ENCODE assay signal across 14 cellular contexts in genomic region chr22:37471721-37472417, GRCh38. TPM values are rescaled to one million over a fixed set of nuclear protein-coding genes. Genes with fewer than 3 reads are reported as not detected.
DNase-seq lines count a peak whose midpoint lies in the region; ATAC-seq, FAIRE-seq and TF ChIP-seq lines count a peak whose summit lies in the region.
"Had no signal": no experiment of that assay in that cellular context is flagged by ENCODE, and none has a peak within 500 bp of the region (broad histone marks: within the 10 kb centered on the region; RNA-seq: fewer than 3 reads in every experiment).

No MANE protein-coding gene starts in this region.

- DNase-seq in activated CD4-positive, alpha-beta memory T cell treated with anti-CD3 and anti-CD28 coated beads for 36 hours = no peak
- DNase-seq in activated CD4-positive, alpha-beta memory T cell treated with anti-CD3 and anti-CD28 coated beads, Interleukin-2, amount 10 ng/mL, durations not matched to agents 7 days and 5 days = no peak
- no peak for DNase-seq in stimulated activated naive CD8-positive, alpha-beta T cell treated with anti-CD3 and anti-CD28 coated beads, Interleukin-15, amount 100 ng/mL, for 72 hours
- no peak for DNase-seq in stimulated activated naive CD8-positive, alpha-beta T cell treated with anti-CD3 and anti-CD28 coated beads, Interleukin-15, Interleukin-2, amounts not matched to agents 100 U/mL and 50 U/mL, for 24 hours
- no peak for DNase-seq in activated T-helper 1 cell treated with anti-CD3 and anti-CD28 coated beads, Interleukin-12 subunit alpha, Interleukin-12 subunit beta, Interleukin-2, Interleukin-4 antibody, amounts not matched to agents 30 ng/mL and 10 ng/mL and 1 ng/mL, durations not matched to agents 14 hours and 24 hours and 36 hours (ENCODE audit: low spot score)
- no peak for DNase-seq in kidney glomerular epithelial cell (lab: John Stamatoyannopoulos, UW)
- no peak for DNase-seq in GM12891 (ENCODE audit: insufficient read length, low spot score)
- DNase-seq: C1 segment of cervical spinal cord, DMS 273 treated with DMSO at 0.1 percent for 48 hours, NCI-H187, NCI-H510A, NCI-H774 had no signal

- H3K27ac Mint-ChIP-seq in activated CD4-positive, alpha-beta memory T cell treated with anti-CD3 and anti-CD28 coated beads for 36 hours = peak overlapping the region; percentile 49
- H3K27ac Mint-ChIP-seq in activated CD4-positive, alpha-beta memory T cell treated with anti-CD3 and anti-CD28 coated beads, Interleukin-2, amount 10 ng/mL, durations not matched to agents 7 days and 5 days = no peak overlapping the region
- peak overlapping the region; percentile 72 to 78 for H3K27ac Mint-ChIP-seq in stimulated activated naive CD8-positive, alpha-beta T cell treated with anti-CD3 and anti-CD28 coated beads, Interleukin-15, amount 100 ng/mL, for 72 hours
- H3K27ac Mint-ChIP-seq in activated T-helper 1 cell treated with anti-CD3 and anti-CD28 coated beads, Interleukin-12 subunit alpha, Interleukin-12 subunit beta, Interleukin-2, Interleukin-4 antibody, amounts not matched to agents 30 ng/mL and 10 ng/mL and 1 ng/mL, durations not matched to agents 14 hours and 24 hours and 36 hours = peak overlapping the region; percentile 40

- H3K9me3 Mint-ChIP-seq in activated CD4-positive, alpha-beta memory T cell treated with anti-CD3 and anti-CD28 coated beads for 36 hours = no peaks in the 10 kb centered on the region
- no peaks in the 10 kb centered on the region for H3K9me3 Mint-ChIP-seq in activated CD4-positive, alpha-beta memory T cell treated with anti-CD3 and anti-CD28 coated beads, Interleukin-2, amount 10 ng/mL, durations not matched to agents 7 days and 5 days
- H3K9me3 Mint-ChIP-seq in stimulated activated naive CD8-positive, alpha-beta T cell treated with anti-CD3 and anti-CD28 coated beads, Interleukin-15, amount 100 ng/mL, for 72 hours = no peaks in the 10 kb centered on the region
- no peaks in the 10 kb centered on the region for H3K9me3 Mint-ChIP-seq in activated T-helper 1 cell treated with anti-CD3 and anti-CD28 coated beads, Interleukin-12 subunit alpha, Interleukin-12 subunit beta, Interleukin-2, Interleukin-4 antibody, amounts not matched to agents 30 ng/mL and 10 ng/mL and 1 ng/mL, durations not matched to agents 14 hours and 24 hours and 36 hours

- TF ChIP-seq POLR2A in GM12891 (IDR thresholded peaks at IDR 0.05; ENCODE audit: low read depth, low read length) = no peak

- no peak for FAIRE-seq in GM12891 (lab: Jason Lieb, UNC)
- FAIRE-seq: A204.1, H54 had no signal

- no peaks in the 10 kb centered on the region for H3K27me3 Mint-ChIP-seq in activated CD4-positive, alpha-beta memory T cell treated with anti-CD3 and anti-CD28 coated beads for 36 hours
- no peaks in the 10 kb centered on the region for H3K27me3 Mint-ChIP-seq in activated CD4-positive, alpha-beta memory T cell treated with anti-CD3 and anti-CD28 coated beads, Interleukin-2, amount 10 ng/mL, durations not matched to agents 7 days and 5 days
- no peaks in the 10 kb centered on the region for H3K27me3 Mint-ChIP-seq in stimulated activated naive CD8-positive, alpha-beta T cell treated with anti-CD3 and anti-CD28 coated beads, Interleukin-15, amount 100 ng/mL, for 72 hours
- no peaks in the 10 kb centered on the region for H3K27me3 Mint-ChIP-seq in activated T-helper 1 cell treated with anti-CD3 and anti-CD28 coated beads, Interleukin-12 subunit alpha, Interleukin-12 subunit beta, Interleukin-2, Interleukin-4 antibody, amounts not matched to agents 30 ng/mL and 10 ng/mL and 1 ng/mL, durations not matched to agents 14 hours and 24 hours and 36 hours (ENCODE audit: insufficient read depth)

- H3K4me3 Mint-ChIP-seq in activated CD4-positive, alpha-beta memory T cell treated with anti-CD3 and anti-CD28 coated beads for 36 hours = no peak overlapping the region
- no peak overlapping the region for H3K4me3 Mint-ChIP-seq in activated CD4-positive, alpha-beta memory T cell treated with anti-CD3 and anti-CD28 coated beads, Interleukin-2, amount 10 ng/mL, durations not matched to agents 7 days and 5 days
- H3K4me3 Mint-ChIP-seq in stimulated activated naive CD8-positive, alpha-beta T cell treated with anti-CD3 and anti-CD28 coated beads, Interleukin-15, amount 100 ng/mL, for 72 hours = no peak overlapping the region
- no peak overlapping the region for H3K4me3 Mint-ChIP-seq in activated T-helper 1 cell treated with anti-CD3 and anti-CD28 coated beads, Interleukin-12 subunit alpha, Interleukin-12 subunit beta, Interleukin-2, Interleukin-4 antibody, amounts not matched to agents 30 ng/mL and 10 ng/mL and 1 ng/mL, durations not matched to agents 14 hours and 24 hours and 36 hours

- intact Hi-C loops in activated CD4-positive, alpha-beta memory T cell treated with anti-CD3 and anti-CD28 coated beads for 36 hours (cut with micrococcal nuclease) = loop anchor here (2.0 kb wide), 1 partner anchor 27 kb away; no protein-coding TSS in a partner anchor
- intact Hi-C loops in activated T-helper 1 cell treated with anti-CD3 and anti-CD28 coated beads, Interleukin-12 subunit alpha, Interleukin-12 subunit beta, Interleukin-2, Interleukin-4 antibody, amounts not matched to agents 30 ng/mL and 10 ng/mL and 1 ng/mL, durations not matched to agents 14 hours and 24 hours and 36 hours (cut with micrococcal nuclease) = no loop called here

- no peak for ATAC-seq in stimulated activated naive CD8-positive, alpha-beta T cell treated with anti-CD3 and anti-CD28 coated beads, Interleukin-15, amount 100 ng/mL, for 72 hours
- ATAC-seq in stimulated activated naive CD8-positive, alpha-beta T cell treated with anti-CD3 and anti-CD28 coated beads, Interleukin-15, Interleukin-2, amounts not matched to agents 100 U/mL and 50 U/mL, for 24 hours = no peak

- POLR2A ChIA-PET in activated CD4-positive, alpha-beta memory T cell treated with anti-CD3 and anti-CD28 coated beads for 36 hours (lab: Charles Lee) = interaction anchor here (0.6 to 1.1 kb wide), 3 partner anchors 10 to 158 kb away, joined by 3 read pairs; no protein-coding TSS in a partner anchor
- POLR2A ChIA-PET in activated CD4-positive, alpha-beta memory T cell treated with anti-CD3 and anti-CD28 coated beads, Interleukin-2, amount 10 ng/mL, durations not matched to agents 7 days and 5 days (lab: Charles Lee) = interaction anchor here (1.0 to 3.1 kb wide), 2 partner anchors 13 to 95 kb away, joined by 7 to 31 read pairs; partner anchors contain the start of gene MFNG

- peaks cover 31% of the 10 kb centered on the region for H3K36me3 Mint-ChIP-seq in activated CD4-positive, alpha-beta memory T cell treated with anti-CD3 and anti-CD28 coated beads for 36 hours
- H3K36me3 Mint-ChIP-seq in activated CD4-positive, alpha-beta memory T cell treated with anti-CD3 and anti-CD28 coated beads, Interleukin-2, amount 10 ng/mL, durations not matched to agents 7 days and 5 days (ENCODE audit: low read depth) = peaks cover 57% of the 10 kb centered on the region
- H3K36me3 Mint-ChIP-seq in activated T-helper 1 cell treated with anti-CD3 and anti-CD28 coated beads, Interleukin-12 subunit alpha, Interleukin-12 subunit beta, Interleukin-2, Interleukin-4 antibody, amounts not matched to agents 30 ng/mL and 10 ng/mL and 1 ng/mL, durations not matched to agents 14 hours and 24 hours and 36 hours (ENCODE audit: low read depth) = peaks cover 35% of the 10 kb centered on the region

- CTCF ChIA-PET in activated CD4-positive, alpha-beta memory T cell treated with anti-CD3 and anti-CD28 coated beads for 36 hours (lab: Charles Lee) = interaction anchor here (0.7 to 3.0 kb wide), 18 partner anchors 8 to 181 kb away, joined by 3 to 45 read pairs (median 5); partner anchors contain the start of gene MFNG
- CTCF ChIA-PET in activated CD4-positive, alpha-beta memory T cell treated with anti-CD3 and anti-CD28 coated beads, Interleukin-2, amount 10 ng/mL, durations not matched to agents 7 days and 5 days (lab: Charles Lee) = interaction anchor here (0.6 to 3.5 kb wide), 16 partner anchors 13 to 187 kb away, joined by 3 to 27 read pairs (median 4); partner anchors contain the start of gene MFNG

- H3K4me1 Mint-ChIP-seq in activated CD4-positive, alpha-beta memory T cell treated with anti-CD3 and anti-CD28 coated beads for 36 hours (ENCODE audit: low read depth) = no peaks in the 10 kb centered on the region
- peaks cover 9% of the 10 kb centered on the region for H3K4me1 Mint-ChIP-seq in activated CD4-positive, alpha-beta memory T cell treated with anti-CD3 and anti-CD28 coated beads, Interleukin-2, amount 10 ng/mL, durations not matched to agents 7 days and 5 days
- H3K4me1 Mint-ChIP-seq in stimulated activated naive CD8-positive, alpha-beta T cell treated with anti-CD3 and anti-CD28 coated beads, Interleukin-15, amount 100 ng/mL, for 72 hours = peaks cover 10% of the 10 kb centered on the region
- H3K4me1 Mint-ChIP-seq in activated T-helper 1 cell treated with anti-CD3 and anti-CD28 coated beads, Interleukin-12 subunit alpha, Interleukin-12 subunit beta, Interleukin-2, Interleukin-4 antibody, amounts not matched to agents 30 ng/mL and 10 ng/mL and 1 ng/mL, durations not matched to agents 14 hours and 24 hours and 36 hours (ENCODE audit: low read depth) = peaks cover 5% of the 10 kb centered on the region

RNA-seq across cellular contexts. Expression of gene MFNG, which starts 14.3 kb away (rescaled TPM):
- total RNA-seq in activated CD4-positive, alpha-beta memory T cell treated with anti-CD3 and anti-CD28 coated beads for 36 hours = 100 to 1,000 TPM; 101 to 106 TPM
- total RNA-seq in activated CD4-positive, alpha-beta memory T cell treated with anti-CD3 and anti-CD28 coated beads, Interleukin-2, amount 10 ng/mL, durations not matched to agents 7 days and 5 days = 100 to 1,000 TPM; 200 to 203 TPM
- total RNA-seq in activated T-helper 1 cell treated with anti-CD3 and anti-CD28 coated beads, Interleukin-12 subunit alpha, Interleukin-12 subunit beta, Interleukin-2, Interleukin-4 antibody, amounts not matched to agents 30 ng/mL and 10 ng/mL and 1 ng/mL, durations not matched to agents 14 hours and 24 hours and 36 hours = 213 and 214 TPM in 2 replicates
- 43.4 TPM for polyA plus RNA-seq in GM12891 (2012; ENCODE audit: low read depth, missing spikeins)

RNA-seq across cellular contexts. Expression of gene ELFN2, which starts 44.6 kb away (rescaled TPM):
- under 1 TPM; 0.39 to 0.57 TPM for total RNA-seq in activated CD4-positive, alpha-beta memory T cell treated with anti-CD3 and anti-CD28 coated beads for 36 hours
- total RNA-seq in activated CD4-positive, alpha-beta memory T cell treated with anti-CD3 and anti-CD28 coated beads, Interleukin-2, amount 10 ng/mL, durations not matched to agents 7 days and 5 days = under 1 TPM; 0.28 to 0.38 TPM
- 0.05 and 0.08 TPM in 2 replicates for total RNA-seq in activated T-helper 1 cell treated with anti-CD3 and anti-CD28 coated beads, Interleukin-12 subunit alpha, Interleukin-12 subunit beta, Interleukin-2, Interleukin-4 antibody, amounts not matched to agents 30 ng/mL and 10 ng/mL and 1 ng/mL, durations not matched to agents 14 hours and 24 hours and 36 hours
- 0.01 TPM for polyA plus RNA-seq in GM12891 (2012; ENCODE audit: low read depth, missing spikeins)

RNA-seq across cellular contexts. Expression of gene CARD10, which starts 47.3 kb away (rescaled TPM):
- under 1 TPM in 1 of 2 experiments, not detected in 1; 0.12 TPM for total RNA-seq in activated CD4-positive, alpha-beta memory T cell treated with anti-CD3 and anti-CD28 coated beads for 36 hours
- under 1 TPM in 1 of 2 experiments, not detected in 1; 0.08 TPM for total RNA-seq in activated CD4-positive, alpha-beta memory T cell treated with anti-CD3 and anti-CD28 coated beads, Interleukin-2, amount 10 ng/mL, durations not matched to agents 7 days and 5 days
- total RNA-seq in activated T-helper 1 cell treated with anti-CD3 and anti-CD28 coated beads, Interleukin-12 subunit alpha, Interleukin-12 subunit beta, Interleukin-2, Interleukin-4 antibody, amounts not matched to agents 30 ng/mL and 10 ng/mL and 1 ng/mL, durations not matched to agents 14 hours and 24 hours and 36 hours = not detected in 2 replicates
- not detected for polyA plus RNA-seq in GM12891 (2012; ENCODE audit: low read depth, missing spikeins)
